13 cellular contexts compared by ENCODE assay signal in genomic region chr20:23155141-23155590, GRCh38.
DNase-seq lines count a peak whose midpoint lies in the region; ATAC-seq and TF ChIP-seq lines count a peak whose summit lies in the region.
"Had no signal": no experiment of that assay in that cellular context is flagged by ENCODE, and none has a peak within 500 bp of the region (broad histone marks: within the 10 kb centered on the region; RNA-seq: fewer than 3 reads in every experiment).

No MANE protein-coding gene starts in this region.

- no peak overlapping the region for H3K4me3 ChIP-seq in heart left ventricle
- no peak overlapping the region for H3K4me3 ChIP-seq in fibroblast of lung (replicated peaks in 1 of 4; ENCODE audit: control extremely low read depth in 1 of 4, insufficient read depth in 1 of 4, low read depth in 3 of 4, low read length in 4 of 4)
- no peak overlapping the region for H3K4me3 ChIP-seq in uterus

- H3K27ac ChIP-seq in heart left ventricle (peak overlapping the region in 8 of 12 donors; percentile 16 to 89 (median 36)), fibroblast of lung (ENCODE audit: insufficient read depth, low read length) (peak overlapping the region; percentile 8), uterus (peak overlapping the region in 1 of 2 donors; percentile 29)

- H3K36me3 ChIP-seq in heart left ventricle (no peaks in the 10 kb centered on the region), fibroblast of lung (ENCODE audit: control insufficient read depth, insufficient read depth, low read length) (no peaks in the 10 kb centered on the region), uterus (no peaks in the 10 kb centered on the region)

- no peaks in the 10 kb centered on the region for H4K20me1 ChIP-seq in fibroblast of lung (ENCODE audit: control insufficient read depth, extremely low read depth, insufficient read depth, low read length)

- H3K9ac ChIP-seq in fibroblast of lung (ENCODE audit: insufficient read depth, low read length): no peak overlapping the region

- intact Hi-C loops in heart left ventricle (cut with DNase I) (loop anchor here in 1 of 10 donors (10.0 kb wide), 1 partner anchor 200 kb away; the partner anchor contains the start of gene NXT1), cardiac septum (cut with DNase I) (no loop called here), uterus (cut with DNase I; ENCODE audit: low total_unique reads) (no loop called here)

- TF ChIP-seq POLR2A in heart left ventricle (IDR thresholded peaks at IDR 0.05): no peak
- TF ChIP-seq POLR2A in uterus (IDR thresholded peaks at IDR 0.05): no peak

- H3K9me3 ChIP-seq in heart left ventricle: no peaks in the 10 kb centered on the region
- H3K9me3 ChIP-seq in fibroblast of lung (ENCODE audit: control insufficient read depth, insufficient read depth, low read depth, low read length): no peaks in the 10 kb centered on the region
- no peaks in the 10 kb centered on the region for H3K9me3 ChIP-seq in uterus

- no peaks in the 10 kb centered on the region for H3K79me2 ChIP-seq in fibroblast of lung (ENCODE audit: control insufficient read depth, insufficient read depth, low read length)

- TF ChIP-seq CTCF in heart left ventricle (IDR thresholded peaks at IDR 0.05) (no peak), fibroblast of lung (conservative IDR thresholded peaks at IDR 0.05 in 1 of 2, IDR thresholded peaks at IDR 0.05 in 1 of 2; ENCODE audit: low read depth in 1 of 2, low read length in 2 of 2) (no peak), uterus (IDR thresholded peaks at IDR 0.05) (no peak)

- H3K4me1 ChIP-seq in heart left ventricle (peaks cover 3 to 94% (median 53%) of the 10 kb centered on the region in 12 donors), fibroblast of lung (ENCODE audit: control insufficient read depth, extremely low read depth, insufficient read depth, low read length) (peaks cover 35% of the 10 kb centered on the region), uterus (no peaks in the 10 kb centered on the region)

- H3K27me3 ChIP-seq in heart left ventricle (no peaks in the 10 kb centered on the region), fibroblast of lung (ENCODE audit: control insufficient read depth, insufficient read depth, low read length) (no peaks in the 10 kb centered on the region), uterus (no peaks in the 10 kb centered on the region)

- no peak overlapping the region for H2AFZ ChIP-seq in fibroblast of lung (ENCODE audit: low read length)

- DNase-seq in heart left ventricle: no peak
- DNase-seq in cardiac septum (ENCODE audit: low spot score): no peak
- DNase-seq in SHP77 treated with DMSO at 0.1 percent for 48 hours (lab: John Stamatoyannopoulos, UW): peak; percentile 32
- DNase-seq in fibroblast of lung (ENCODE audit: low read depth in 2 of 2): no peak
- peak; percentile 66 for DNase-seq in ureter (ENCODE audit: low spot score)
- DNase-seq in uterus: no peak
- no peak for DNase-seq in dermis blood vessel endothelial cell
- DNase-seq: activated CD4-positive, alpha-beta T cell treated with anti-CD3 and anti-CD28 coated beads for 4 hours; activated effector memory CD4-positive, alpha-beta T cell treated with Interleukin-2 at 50 U/mL for 16 hours; foreskin melanocyte; NCI-H2029; stimulated activated CD4-positive, alpha-beta T cell treated with anti-CD3 and anti-CD28 coated beads, Interleukin-1b, Interleukin-23, amount 100 ng/mL, for 48 hours had no signal

- WGBS in heart left ventricle, 4 donors: 72 to 83% (median 75%) methylated on average over 7 of the region's 7 CpGs

- ATAC-seq in heart left ventricle (no peak), HG03095 (IDR thresholded peaks at IDR 0.05; ENCODE audit: unreplicated experiment) (no peak)

- H3K4me2 ChIP-seq in fibroblast of lung (ENCODE audit: extremely low read depth, insufficient read depth, low read length): no peak overlapping the region

Comparison
In these comparisons a context has a peak if more than half of its experiments do, and no peak if none do; other contexts are left out.
1. DNase-seq: peak in SHP77 treated with DMSO at 0.1 percent for 48 hours (single experiment) and ureter (single experiment); none in heart left ventricle (0 of 5), cardiac septum (single experiment), fibroblast of lung (0 of 2), uterus (0 of 2) and dermis blood vessel endothelial cell (single experiment).